ENCODE assay signal across 9 cellular contexts in the genomic region with DNA sequence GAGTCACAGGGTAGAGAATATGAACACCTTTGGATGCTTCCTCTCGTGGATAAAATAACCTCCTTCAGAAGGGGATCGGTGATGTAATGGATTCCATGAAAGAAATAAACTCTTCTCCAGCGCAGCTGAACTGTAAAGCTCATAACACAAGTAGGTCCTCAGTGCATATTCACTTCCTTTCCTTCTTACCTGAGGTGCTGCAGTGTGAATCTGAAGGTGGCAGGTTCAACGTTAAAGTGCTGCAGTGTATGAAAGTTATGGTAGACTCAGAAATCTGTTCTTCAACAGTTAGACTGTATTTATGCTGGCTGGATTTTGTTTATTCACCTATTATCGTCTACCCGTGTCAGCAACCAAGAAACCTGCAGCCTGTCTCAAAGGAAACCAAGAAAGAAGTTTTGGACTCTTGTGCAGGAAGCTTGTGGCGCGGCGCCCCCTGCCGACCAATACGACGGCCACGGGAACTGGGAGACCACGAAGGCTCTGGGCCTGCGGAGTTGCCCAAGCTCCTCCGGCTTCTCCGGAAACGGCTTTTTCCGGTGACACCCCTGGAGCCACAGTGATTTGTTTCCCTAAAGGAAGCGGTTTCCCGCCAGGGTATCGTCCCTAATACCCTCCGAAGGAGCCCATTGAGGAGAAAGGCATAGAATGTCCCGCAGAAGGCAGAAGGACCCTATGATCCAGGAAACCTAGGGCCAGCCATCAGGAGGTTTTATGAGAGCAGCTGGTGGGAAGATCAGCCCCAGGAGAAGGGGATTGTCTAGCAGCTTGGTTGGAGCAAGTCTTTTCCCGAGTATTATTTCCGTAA. TPM values are rescaled to one million over a fixed set of nuclear protein-coding genes. Genes with fewer than 3 reads are reported as not detected.
A peak's percentile ranks its signal among the peaks of the same experiment; 100 is the strongest.
DNase-seq lines count a peak whose midpoint lies in the region; ATAC-seq and TF ChIP-seq lines count a peak whose summit lies in the region.
"Had no signal": no experiment of that assay in that cellular context is flagged by ENCODE, and none has a peak within 500 bp of the region (broad histone marks: within the 10 kb centered on the region; RNA-seq: fewer than 3 reads in every experiment).

No MANE protein-coding gene starts in this region.

- H3K36me3 ChIP-seq in ovary = no peaks in the 10 kb centered on the region
- H3K36me3 ChIP-seq in thoracic aorta = no peaks in the 10 kb centered on the region

- no peak for TF ChIP-seq POLR2A in ovary (IDR thresholded peaks at IDR 0.05)

- H3K4me3 ChIP-seq in ovary (no peak overlapping the region), thoracic aorta (peak overlapping the region; percentile 55)

- TF ChIP-seq EP300 in ovary (IDR thresholded peaks at IDR 0.05) = no peak

- H3K4me1 ChIP-seq in ovary (ENCODE audit: insufficient read depth) (no peaks in the 10 kb centered on the region), thoracic aorta (ENCODE audit: control insufficient read depth in 1 of 2, low read depth in 2 of 2) (peaks cover 0 to 7% of the 10 kb centered on the region in 2 donors)

- ATAC-seq in HG02798 (IDR thresholded peaks at IDR 0.05; ENCODE audit: poor library complexity, unreplicated experiment) (peak; percentile 66), thoracic aorta (ENCODE audit: insufficient number of reproducible peaks, low FRiP score, low read depth) (no peak)

- no peaks in the 10 kb centered on the region for H3K27me3 ChIP-seq in ovary
- no peaks in the 10 kb centered on the region for H3K27me3 ChIP-seq in thoracic aorta (replicated peaks; ENCODE audit: insufficient read depth)

- intact Hi-C loops in ovary (cut with DNase I) = no loop called here

- H3K9me3 ChIP-seq in ovary (no peaks in the 10 kb centered on the region), thoracic aorta (no peaks in the 10 kb centered on the region)

- 18 to 22% (median 20%) methylated on average over 26 of the region's 26 CpGs for WGBS in ovary, 3 donors

- DNase-seq in RPMI7951 (ENCODE audit: low read depth) = peak; percentile 65
- peak; percentile 91 for DNase-seq in activated effector memory CD4-positive, alpha-beta T cell treated with anti-CD3 and anti-CD28 coated beads, Interleukin-2, amount 50 U/mL, for 16 hours
- DNase-seq in glomerular visceral epithelial cell (ENCODE audit: extremely low spot score) = peak; percentile 43
- peak; percentile 53 to 87 (median 76) for DNase-seq in ovary
- peak; percentile 28 for DNase-seq in thoracic aorta (ENCODE audit: low spot score)
- DNase-seq in epidermal melanocyte (ENCODE audit: insufficient read length, low spot score) = no peak

- H3K27ac ChIP-seq in ovary (no peak overlapping the region), thoracic aorta (no peak overlapping the region)

- TF ChIP-seq CTCF in GM12801 (IDR thresholded peaks at IDR 0.05; ENCODE audit: extremely low read depth, insufficient read length) = peak; percentile 9
- TF ChIP-seq CTCF in ovary (IDR thresholded peaks at IDR 0.05) = peak in 2 of 3 donors; percentile 23 to 40
- TF ChIP-seq CTCF in thoracic aorta (IDR thresholded peaks at IDR 0.05) = peak; percentile 59

RNA-seq across cellular contexts. Expression of a gene that starts 17.6 kb away (rescaled TPM):
- not detected in 2 replicates for total RNA-seq in RPMI7951 (2014; rRNA removed; shearing (Covaris generic))
- total RNA-seq in ovary (not detected), thoracic aorta (not detected)
- under 1 TPM in 1 of 2 donors, not detected in 1; 0.24 TPM for polyA plus RNA-seq in ovary
- total RNA-seq: temporal lobe had no signal

Comparison
In these comparisons a context has a peak if more than half of its experiments do, and no peak if none do; other contexts are left out.
1. CTCF ChIP-seq: peak in every context shown above with its lines; median percentile 59 in thoracic aorta; 32 in ovary; 9 in GM12801.